8 cellular contexts compared by ENCODE assay signal in genomic region chr4:54228563-54229501, GRCh38. TPM values are rescaled to one million over a fixed set of nuclear protein-coding genes. Genes with fewer than 3 reads are reported as not detected.
DNase-seq lines count a peak whose midpoint lies in the region; ATAC-seq and TF ChIP-seq lines count a peak whose summit lies in the region.

PDGFRA (plus strand) TSS chr4:54229293; CDS start chr4:54258769, 29,476 bp downstream.

- ATAC-seq in gastroesophageal sphincter (peak; percentile 55), HG02571 (IDR thresholded peaks at IDR 0.05; ENCODE audit: unreplicated experiment) (no peak)

- no peaks in the 10 kb centered on the region for H3K27me3 Mint-ChIP-seq in Caco-2 (ENCODE audit: insufficient read depth, unreplicated experiment)

- TF ChIP-seq CTCF in Caco-2 (IDR thresholded peaks at IDR 0.05; ENCODE audit: insufficient read depth in 1 of 2, low read depth in 1 of 2, low read length in 1 of 2, severe bottlenecking in 1 of 2, unreplicated experiment in 1 of 2) = no peak
- no peak for TF ChIP-seq CTCF in SU-DHL-6 (IDR thresholded peaks at IDR 0.05; ENCODE audit: insufficient read depth, low read length, poor library complexity, severe bottlenecking)
- TF ChIP-seq CTCF in gastroesophageal sphincter (IDR thresholded peaks at IDR 0.05) = no peak
- peak in 1 of 3 donors; percentile 17 for TF ChIP-seq CTCF in ovary (IDR thresholded peaks at IDR 0.05)
- TF ChIP-seq CTCF in GM20000 (IDR thresholded peaks at IDR 0.05; ENCODE audit: extremely low read depth, missing control alignments) = no peak

- H3K36me3 Mint-ChIP-seq in Caco-2 (ENCODE audit: insufficient read depth, unreplicated experiment) = peaks cover 65% of the 10 kb centered on the region

- H3K4me3 Mint-ChIP-seq in Caco-2 (ENCODE audit: unreplicated experiment) = peak within 1 kb of the TSS; percentile 87

- H3K36me3 ChIP-seq in Caco-2 (ENCODE audit: control insufficient read depth, insufficient read depth, low read length) (no peaks in the 10 kb centered on the region), SU-DHL-6 (ENCODE audit: low read length) (no peaks in the 10 kb centered on the region), gastroesophageal sphincter (no peaks in the 10 kb centered on the region), ovary (no peaks in the 10 kb centered on the region)

- H3K4me1 Mint-ChIP-seq in Caco-2 (ENCODE audit: low read depth, unreplicated experiment) = peaks cover 6% of the 10 kb centered on the region

- H3K4me1 ChIP-seq in Caco-2 = peaks cover 9% of the 10 kb centered on the region; the same call in 1 of the 2 replicates
- H3K4me1 ChIP-seq in gastroesophageal sphincter = peaks cover 0 to 79% (median 28%) of the 10 kb centered on the region in 3 donors
- H3K4me1 ChIP-seq in ovary (ENCODE audit: insufficient read depth) = peaks cover 4% of the 10 kb centered on the region

- H3K27me3 ChIP-seq in Caco-2 (replicated peaks; ENCODE audit: control insufficient read depth, insufficient read depth, low read length) (no peaks in the 10 kb centered on the region), SU-DHL-6 (ENCODE audit: low read length) (no peaks in the 10 kb centered on the region), gastroesophageal sphincter (peaks cover 100% of the 10 kb centered on the region), ovary (no peaks in the 10 kb centered on the region)

- H3F3A ChIP-seq in SU-DHL-6 (ENCODE audit: insufficient read depth) = no peaks in the 10 kb centered on the region

- peaks cover 10% of the 10 kb centered on the region for H3K9me3 Mint-ChIP-seq in Caco-2 (ENCODE audit: unreplicated experiment)

- H3K27ac ChIP-seq in SU-DHL-6 (ENCODE audit: low read depth, low read length) (no peak within 1 kb of the TSS), gastroesophageal sphincter (peak within 1 kb of the TSS in 3 of 4 donors; percentile 73 to 82 (median 76)), ovary (peak within 1 kb of the TSS; percentile 81 to 84)

- H3K4me3 ChIP-seq in Caco-2 (ENCODE audit: low read depth, low read length) (peak within 1 kb of the TSS; percentile 64), SU-DHL-6 (ENCODE audit: insufficient read depth, low read length, poor library complexity, severe bottlenecking) (no peak within 1 kb of the TSS), gastroesophageal sphincter (peak within 1 kb of the TSS; percentile 20 to 60), ovary (peak within 1 kb of the TSS; percentile 68)

- intact Hi-C loops in Caco-2 (cut with micrococcal nuclease; ENCODE audit: unreplicated experiment) = loop anchor here (1.0 to 2.0 kb wide), 4 partner anchors 14 to 522 kb away; no protein-coding TSS in a partner anchor
- intact Hi-C loops in ovary (cut with DNase I) = loop anchor here (5.0 to 10.0 kb wide), 13 partner anchors 164 to 1854 kb away; partner anchors contain the start of gene CHIC2 (in 1 of the 4)

- no peak within 1 kb of the TSS for H2AFZ ChIP-seq in SU-DHL-6 (ENCODE audit: low read depth, low read length, severe bottlenecking)

- H4K20me1 ChIP-seq in SU-DHL-6 (ENCODE audit: low read depth, low read length) = no peaks in the 10 kb centered on the region

- no peaks in the 10 kb centered on the region for H3K79me2 ChIP-seq in SU-DHL-6 (ENCODE audit: insufficient read depth, low read length)

- H3K4me2 ChIP-seq in SU-DHL-6 (ENCODE audit: low read depth, low read length, poor library complexity, severe bottlenecking) = peak within 1 kb of the TSS; percentile 35

- no TSS peak for BruUV-seq in Caco-2 (replicated peaks; lab: Mats Ljungman, UMichigan)

- CTCF ChIA-PET in Caco-2 (lab: Charles Lee) = interaction anchor here (0.8 to 1.5 kb wide), 5 partner anchors 11 to 915 kb away, joined by 3 to 6 read pairs (median 3); no protein-coding TSS in a partner anchor

- H3K9ac ChIP-seq in SU-DHL-6 (ENCODE audit: low read length) = no peak within 1 kb of the TSS

- WGBS in gastroesophageal sphincter (ENCODE audit: low coverage in 1 of 2), 2 donors = 18 to 21% methylated on average over 12 to 15 of the region's 22 CpGs
- WGBS in ovary, 3 donors = 4 to 8% (median 7%) methylated on average over 22 of the region's 22 CpGs

- no peaks in the 10 kb centered on the region for H3K9me2 ChIP-seq in SU-DHL-6 (replicated peaks; ENCODE audit: insufficient read depth, low read length)

- TF ChIP-seq POLR2A in gastroesophageal sphincter (IDR thresholded peaks at IDR 0.05) = peak; percentile 19 to 43
- TF ChIP-seq POLR2A in ovary (IDR thresholded peaks at IDR 0.05) = peak; percentile 18

- H3K9me3 ChIP-seq in Caco-2 = no peaks in the 10 kb centered on the region
- H3K9me3 ChIP-seq in SU-DHL-6 (ENCODE audit: insufficient read depth, low read length) = no peaks in the 10 kb centered on the region
- no peaks in the 10 kb centered on the region for H3K9me3 ChIP-seq in gastroesophageal sphincter
- no peaks in the 10 kb centered on the region for H3K9me3 ChIP-seq in ovary

- DNase-seq in Caco-2 (peak; percentile 71 to 80), ovary (peak; percentile 88 to 95 (median 92)), GM20000 (ENCODE audit: low spot score) (no peak), DMS153 treated with DMSO at 0.1 percent for 48 hours (lab: John Stamatoyannopoulos, UW; ENCODE audit: unreplicated experiment) (no peak), RPMI8226 (no peak)

- POLR2A ChIA-PET in Caco-2 (lab: Charles Lee) = interaction anchor here (0.7 kb wide), 1 partner anchor 48 kb away, joined by 3 read pairs; no protein-coding TSS in a partner anchor

- TF ChIP-seq EP300 in gastroesophageal sphincter (IDR thresholded peaks at IDR 0.05) = no peak
- TF ChIP-seq EP300 in ovary (IDR thresholded peaks at IDR 0.05) = peak; percentile 14

- peak within 1 kb of the TSS; percentile 79 for H3K27ac Mint-ChIP-seq in Caco-2 (ENCODE audit: unreplicated experiment)

RNA-seq across cellular contexts. Expression of gene PDGFRA, which starts in this region (rescaled TPM):
- 97.4 and 122 TPM in 2 replicates for total RNA-seq in Caco-2 (2022)
- 100 to 1,000 TPM in 3 of 4 donors, 10 to 100 TPM in 1; 92.2 to 164 (median 130) TPM for total RNA-seq in gastroesophageal sphincter
- 100 to 1,000 TPM; 199 to 736 (median 445) TPM for total RNA-seq in ovary
- 100 to 1,000 TPM; 192 to 213 TPM for polyA plus RNA-seq in ovary

Comparison
In these comparisons a context has a peak if more than half of its experiments do, and no peak if none do; other contexts are left out.
1. DNase-seq: peak in Caco-2 (2 of 2) and ovary (5 of 5); none in GM20000 (single experiment), DMS153 treated with DMSO at 0.1 percent for 48 hours (single experiment) and RPMI8226 (single experiment).